19 cellular contexts compared by ENCODE assay signal in the genomic region with DNA sequence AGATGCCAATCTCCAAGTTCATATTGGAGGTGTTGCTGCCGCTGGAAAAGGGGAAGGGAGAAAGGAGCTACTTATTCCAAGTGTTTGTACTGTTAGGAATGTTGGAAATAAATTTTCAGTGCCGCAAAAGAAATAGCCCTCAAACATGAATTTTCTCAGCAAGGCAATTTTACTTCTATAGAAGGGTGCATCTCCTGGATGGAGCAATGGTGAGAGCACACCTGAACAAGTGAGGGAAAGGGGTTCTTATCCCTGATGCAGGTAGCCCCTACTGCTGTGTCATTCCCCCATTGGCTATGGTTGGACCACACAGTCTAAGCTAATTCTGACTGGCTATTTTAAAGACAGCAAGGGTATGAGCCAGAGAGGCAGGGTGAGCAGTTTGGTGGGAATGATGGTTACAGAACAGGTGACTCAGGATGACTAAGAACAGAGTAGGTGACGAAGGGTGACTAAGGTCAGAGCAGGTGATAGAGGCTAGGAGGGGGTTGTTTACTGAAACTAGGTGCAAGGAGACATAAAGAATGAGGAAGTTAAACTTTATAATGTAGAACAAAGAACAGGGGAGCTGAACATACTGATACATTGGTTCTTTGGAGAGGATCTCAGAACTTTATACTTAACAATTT.
"Had no signal": no experiment of that assay in that cellular context is flagged by ENCODE, and none has a peak within 500 bp of the region (broad histone marks: within the 10 kb centered on the region; RNA-seq: fewer than 3 reads in every experiment).

No MANE protein-coding gene starts in this region.

- H3K4me3 Mint-ChIP-seq: activated CD8-positive, alpha-beta T cell treated with anti-CD3 and anti-CD28 coated beads for 36 hours; activated naive CD4-positive, alpha-beta T cell treated with anti-CD3 and anti-CD28 coated beads, Interleukin-2, amount 50 U/mL, for 24 hours; brain; central memory CD8-positive, alpha-beta T cell; T-helper 1 cell treated with Interleukin-12 subunit alpha and Interleukin-12 subunit beta and Interleukin-4 antibody, amounts not matched to agents 30 μg/mL and 1 μg/mL, for 36 hours had no signal

- H3K4me1 Mint-ChIP-seq: activated naive CD4-positive, alpha-beta T cell treated with anti-CD3 and anti-CD28 coated beads, Interleukin-2, amount 50 U/mL, for 24 hours; brain; central memory CD8-positive, alpha-beta T cell had no signal

- DNase-seq: activated CD4-positive, alpha-beta T cell treated with anti-CD3 and anti-CD28 coated beads for 4 hours; activated CD8-positive, alpha-beta memory T cell treated with anti-CD3 and anti-CD28 coated beads, Interleukin-2, amount 50 U/mL, for 4 hours; activated CD8-positive, alpha-beta T cell treated with anti-CD3 and anti-CD28 coated beads for 36 hours; activated naive CD4-positive, alpha-beta T cell; amniotic stem cell; Karpas-422; NCI-H1092 treated with DMSO at 0.1 percent for 48 hours; NCI-H1436; NCI-H1694 treated with DMSO at 0.1 percent for 48 hours; NCI-H2029 treated with DMSO at 0.1 percent for 48 hours; NCI-H510A treated with DMSO at 0.1 percent for 48 hours; NCI-H69; NK-92 treated with Interleukin-12 subunit alpha and Interleukin-12 subunit beta, amount 100 ng/mL, for 24 hours; SHP77 treated with DMSO at 0.1 percent for 48 hours had no signal

- ATAC-seq: activated CD4-positive, CD25-positive, alpha-beta regulatory T cell treated with anti-CD3 and anti-CD28 coated beads, Interleukin-2, amount 50 U/mL, for 24 hours; activated CD8-positive, alpha-beta T cell treated with anti-CD3 and anti-CD28 coated beads for 36 hours had no signal

- H3K36me3 Mint-ChIP-seq: activated naive CD4-positive, alpha-beta T cell treated with anti-CD3 and anti-CD28 coated beads, Interleukin-2, amount 50 U/mL, for 24 hours; brain had no signal

- H3K27me3 Mint-ChIP-seq: activated CD8-positive, alpha-beta T cell treated with anti-CD3 and anti-CD28 coated beads for 36 hours; brain; central memory CD8-positive, alpha-beta T cell had no signal

- H3K27ac Mint-ChIP-seq: activated CD8-positive, alpha-beta T cell treated with anti-CD3 and anti-CD28 coated beads for 36 hours; activated naive CD4-positive, alpha-beta T cell treated with anti-CD3 and anti-CD28 coated beads, Interleukin-2, amount 50 U/mL, for 24 hours; brain; T-helper 1 cell treated with Interleukin-12 subunit alpha and Interleukin-12 subunit beta and Interleukin-4 antibody, amounts not matched to agents 30 μg/mL and 1 μg/mL, for 36 hours had no signal
